9 cellular contexts compared by ENCODE assay signal in the genomic region with DNA sequence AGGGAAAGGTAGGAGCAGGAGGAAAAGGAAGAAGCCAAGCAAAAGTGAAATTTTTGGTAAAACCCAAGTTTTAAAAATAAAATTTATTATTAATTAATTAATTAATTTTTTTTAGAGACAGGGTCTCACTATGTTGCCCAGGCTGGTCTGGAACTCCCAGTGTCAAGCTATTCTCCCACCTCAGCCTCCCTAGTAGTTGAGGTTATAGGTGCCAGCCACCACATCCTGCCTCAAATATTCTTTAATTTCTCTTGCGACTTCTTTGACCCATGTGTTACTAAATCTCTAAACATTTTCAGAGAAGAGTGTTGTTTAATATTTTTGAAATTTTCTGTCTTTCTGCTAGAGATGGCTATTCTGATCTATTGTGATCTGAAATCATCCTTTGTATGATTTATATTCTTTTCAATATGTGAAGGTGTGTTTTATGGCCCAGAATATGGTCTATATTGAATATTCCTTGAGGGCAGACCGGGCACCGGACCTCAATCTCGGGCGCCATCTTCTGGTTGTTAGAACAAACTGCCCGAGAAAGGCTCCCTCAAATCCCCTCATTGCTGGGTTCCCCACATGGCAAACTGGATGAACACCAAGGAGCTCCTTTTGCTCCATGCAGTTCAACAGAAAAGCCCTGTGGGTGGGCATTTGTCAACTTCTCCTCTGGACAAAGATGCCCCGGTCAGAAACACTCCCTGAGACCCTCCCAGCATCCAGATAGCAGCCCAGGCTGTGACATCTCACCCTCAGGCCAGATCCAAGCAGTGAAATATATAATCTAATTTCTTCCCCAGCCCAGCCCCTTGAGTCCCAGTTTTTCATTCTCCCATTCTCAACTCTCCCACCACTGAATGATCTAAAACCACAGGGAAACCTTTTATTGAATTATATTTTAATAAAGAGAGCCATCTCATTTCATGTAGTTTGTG.
DNase-seq lines count a peak whose midpoint lies in the region; ATAC-seq, FAIRE-seq and TF ChIP-seq lines count a peak whose summit lies in the region.
"Had no signal": no experiment of that assay in that cellular context is flagged by ENCODE, and none has a peak within 500 bp of the region (broad histone marks: within the 10 kb centered on the region; RNA-seq: fewer than 3 reads in every experiment).

No MANE protein-coding gene starts in this region.

- H3K4me3 ChIP-seq in WI38 (ENCODE audit: low read depth, low read length) (no peak overlapping the region), upper lobe of right lung (no peak overlapping the region)
- no peak overlapping the region for H3K4me3 ChIP-seq in naive thymus-derived CD4-positive, alpha-beta T cell (ENCODE audit: low read length)
- H3K4me3 ChIP-seq: skin epidermis had no signal

- H3K4me3 Mint-ChIP-seq in naive thymus-derived CD4-positive, alpha-beta T cell: no peak overlapping the region

- peak; percentile 60 for ATAC-seq in naive thymus-derived CD4-positive, alpha-beta T cell
- ATAC-seq in upper lobe of right lung (peak; percentile 94), HG03108 (IDR thresholded peaks at IDR 0.05; ENCODE audit: unreplicated experiment) (no peak)

- CTCF ChIA-PET in naive thymus-derived CD4-positive, alpha-beta T cell (lab: Charles Lee): interaction anchor here (0.7 kb wide), 1 partner anchor 127 kb away, joined by 3 read pairs; no protein-coding TSS in a partner anchor

- TF ChIP-seq CTCF in WI38 (IDR thresholded peaks at IDR 0.05; ENCODE audit: low read depth, low read length) (peak; percentile 72), upper lobe of right lung (IDR thresholded peaks at IDR 0.05) (peak; percentile 69)

- H3K9me3 ChIP-seq in naive thymus-derived CD4-positive, alpha-beta T cell (ENCODE audit: control insufficient read depth in 2 of 3, low read length in 3 of 3): no peaks in the 10 kb centered on the region
- no peaks in the 10 kb centered on the region for H3K9me3 ChIP-seq in upper lobe of right lung

- FAIRE-seq in GM19239 (lab: Jason Lieb, UNC) (peak; percentile 95), endometrium (lab: Jason Lieb, UNC) (peak; percentile 64)

- DNase-seq in CD1c-positive myeloid dendritic cell (ENCODE audit: extremely low spot score) (peak; percentile 78), GM19239 (ENCODE audit: insufficient read length, low spot score) (peak; percentile 37), NCI-H1930 (lab: John Stamatoyannopoulos, UW) (peak; percentile 28 to 47), upper lobe of right lung (peak; percentile 69)
- DNase-seq in naive thymus-derived CD4-positive, alpha-beta T cell: peak in 5 of 9 donors; percentile 5 to 29 (median 13)

- H3K4me1 Mint-ChIP-seq in naive thymus-derived CD4-positive, alpha-beta T cell: no peaks in the 10 kb centered on the region

- no peaks in the 10 kb centered on the region for H3K27me3 ChIP-seq in naive thymus-derived CD4-positive, alpha-beta T cell (ENCODE audit: control insufficient read depth in 2 of 2, insufficient read depth in 2 of 2, low read length in 2 of 2)
- peaks cover 6% of the 10 kb centered on the region for H3K27me3 ChIP-seq in upper lobe of right lung

- H3K27ac ChIP-seq in naive thymus-derived CD4-positive, alpha-beta T cell (ENCODE audit: low read depth, low read length): no peak overlapping the region
- no peak overlapping the region for H3K27ac ChIP-seq in upper lobe of right lung
- H3K27ac ChIP-seq: skin epidermis had no signal

- peaks cover 7 to 21% (median 13%) of the 10 kb centered on the region in 5 donors for H3K27me3 Mint-ChIP-seq in naive thymus-derived CD4-positive, alpha-beta T cell

- H3K27ac Mint-ChIP-seq in naive thymus-derived CD4-positive, alpha-beta T cell: no peak overlapping the region

- no peaks in the 10 kb centered on the region for H3K9me3 Mint-ChIP-seq in naive thymus-derived CD4-positive, alpha-beta T cell

- no peaks in the 10 kb centered on the region for H3K36me3 ChIP-seq in naive thymus-derived CD4-positive, alpha-beta T cell (ENCODE audit: control insufficient read depth in 2 of 3, insufficient read depth in 3 of 3, low read length in 3 of 3)
- H3K36me3 ChIP-seq in upper lobe of right lung: no peaks in the 10 kb centered on the region

- POLR2A ChIA-PET in naive thymus-derived CD4-positive, alpha-beta T cell (lab: Charles Lee): no interaction called here

- intact Hi-C loops in naive thymus-derived CD4-positive, alpha-beta T cell (cut with micrococcal nuclease): loop anchor here (1.0 to 5.0 kb wide), 5 partner anchors 123 to 753 kb away; a partner anchor contains a TSS
- intact Hi-C loops in upper lobe of right lung (cut with DNase I): loop anchor here (10.0 kb wide), 1 partner anchor 210 kb away; no protein-coding TSS in a partner anchor

- no peaks in the 10 kb centered on the region for H3K4me1 ChIP-seq in naive thymus-derived CD4-positive, alpha-beta T cell (ENCODE audit: control insufficient read depth in 2 of 2, insufficient read depth in 2 of 2, low read length in 2 of 2)
- no peaks in the 10 kb centered on the region for H3K4me1 ChIP-seq in upper lobe of right lung

- no peaks in the 10 kb centered on the region for H3K36me3 Mint-ChIP-seq in naive thymus-derived CD4-positive, alpha-beta T cell

Comparison
In these comparisons a context has a peak if more than half of its experiments do, and no peak if none do; other contexts are left out.
1. DNase-seq: peak in every context shown above with its lines; median percentile 78 in CD1c-positive myeloid dendritic cell; 69 in upper lobe of right lung; 38 in NCI-H1930; 37 in GM19239; 13 in naive thymus-derived CD4-positive, alpha-beta T cell.